1 cellular context compared by ENCODE assay signal in the genomic region with DNA sequence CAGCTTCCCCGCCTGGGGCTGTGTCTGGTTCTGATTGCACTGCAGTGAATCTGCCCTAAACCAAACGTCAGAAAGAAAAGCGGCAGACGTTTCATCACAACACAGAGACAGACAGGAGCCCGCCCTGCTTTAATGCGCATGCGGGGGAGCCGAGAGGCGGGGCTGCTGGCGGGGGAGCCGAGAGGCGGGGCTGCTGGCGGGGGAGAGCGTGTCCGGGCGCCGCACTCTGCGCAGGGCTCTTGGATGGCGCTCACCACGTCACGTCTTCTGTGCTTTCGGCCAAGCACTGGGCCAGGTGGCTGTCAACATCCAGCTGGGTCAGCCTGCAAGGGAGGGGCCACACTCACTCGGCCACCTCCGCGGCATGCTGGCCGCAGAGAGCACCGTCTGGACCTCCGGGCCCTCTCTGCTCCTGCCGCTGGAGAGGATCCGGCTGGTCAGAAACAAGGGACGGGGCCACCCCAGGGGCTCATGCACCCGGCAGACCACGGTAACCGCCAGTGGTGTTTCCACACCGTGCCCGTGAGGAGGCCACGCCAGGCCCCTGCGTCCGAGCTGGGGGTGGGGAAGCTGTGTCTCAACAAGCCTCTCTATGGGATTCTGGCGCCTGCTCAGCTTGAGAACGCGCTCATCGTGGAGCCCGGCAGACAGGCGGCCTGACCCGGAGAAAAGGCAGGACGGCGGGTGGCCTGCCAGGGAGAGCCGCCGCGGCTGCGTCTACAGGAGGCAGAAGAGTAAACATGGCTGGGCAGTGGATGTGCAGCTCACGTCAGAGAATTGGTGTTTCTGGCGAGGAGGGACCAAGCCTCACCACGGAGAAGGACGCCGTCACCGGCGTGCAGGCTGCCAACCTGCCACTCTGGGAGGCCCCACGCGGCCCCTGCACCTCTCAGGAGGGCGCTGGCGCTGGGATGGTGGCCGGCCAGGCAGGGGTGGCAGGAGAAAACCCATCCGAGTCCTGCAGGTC.
TF ChIP-seq lines count a peak whose summit lies in the region.

No MANE protein-coding gene starts in this region.

TF ChIP-seq in HepG2, 621 proteins besides CTCF, POLR2A, EP300 and RAD21 (continued from another document and continues in another):
- TF ChIP-seq, protein P1, sequence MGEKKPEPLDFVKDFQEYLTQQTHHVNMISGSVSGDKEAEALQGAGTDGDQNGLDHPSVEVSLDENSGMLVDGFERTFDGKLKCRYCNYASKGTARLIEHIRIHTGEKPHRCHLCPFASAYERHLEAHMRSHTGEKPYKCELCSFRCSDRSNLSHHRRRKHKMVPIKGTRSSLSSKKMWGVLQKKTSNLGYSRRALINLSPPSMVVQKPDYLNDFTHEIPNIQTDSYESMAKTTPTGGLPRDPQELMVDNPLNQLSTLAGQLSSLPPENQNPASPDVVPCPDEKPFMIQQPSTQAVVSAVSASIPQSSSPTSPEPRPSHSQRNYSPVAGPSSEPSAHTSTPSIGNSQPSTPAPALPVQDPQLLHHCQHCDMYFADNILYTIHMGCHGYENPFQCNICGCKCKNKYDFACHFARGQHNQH (CRISPR knock-in tag; IDR thresholded peaks at IDR 0.05), result peak; percentile 54
- no peak for TF ChIP-seq ZNF234 (CRISPR knock-in tag; conservative IDR thresholded peaks at IDR 0.05)
- TF ChIP-seq ZBTB37 (CRISPR knock-in tag; IDR thresholded peaks at IDR 0.05), result 0 out of 2 replicates have a peak, but pooled peaks have one; percentile 33
- TF ChIP-seq JARID2 (CRISPR knock-in tag; IDR thresholded peaks at IDR 0.05; ENCODE audit: insufficient replicate concordance), result no peak
- peak; percentile 67; the same call in 1 of the 2 replicates for TF ChIP-seq FOXK1 (CRISPR knock-in tag; IDR thresholded peaks at IDR 0.05; ENCODE audit: borderline replicate concordance, low read depth)
- TF ChIP-seq KDM3A (CRISPR knock-in tag; IDR thresholded peaks at IDR 0.05; ENCODE audit: low read depth), result no peak
- no peak for TF ChIP-seq HMG20B (CRISPR knock-in tag; conservative IDR thresholded peaks at IDR 0.05)
- no peak for TF ChIP-seq HNRNPH1 (optimal IDR thresholded peaks at IDR 0.05; ENCODE audit: low read depth, low read length)
- no peak for TF ChIP-seq ZNF280D (CRISPR knock-in tag; IDR thresholded peaks at IDR 0.05)
- TF ChIP-seq ZNF337 (CRISPR knock-in tag; IDR thresholded peaks at IDR 0.05; ENCODE audit: borderline replicate concordance, low read depth), result no peak
- TF ChIP-seq ZNF556 (CRISPR knock-in tag; IDR thresholded peaks at IDR 0.05; ENCODE audit: borderline replicate concordance), result peak; percentile 79
- no peak for TF ChIP-seq ZNF207 (IDR thresholded peaks at IDR 0.05; ENCODE audit: borderline replicate concordance)
- no peak for TF ChIP-seq ZNF644 (CRISPR knock-in tag; IDR thresholded peaks at IDR 0.05; ENCODE audit: low read depth)
- TF ChIP-seq EHMT2 (IDR thresholded peaks at IDR 0.05; ENCODE audit: borderline replicate concordance, low read depth, low read length), result no peak
- TF ChIP-seq MTF2 (CRISPR knock-in tag; IDR thresholded peaks at IDR 0.05; ENCODE audit: borderline replicate concordance), result no peak
- TF ChIP-seq, protein P2, sequence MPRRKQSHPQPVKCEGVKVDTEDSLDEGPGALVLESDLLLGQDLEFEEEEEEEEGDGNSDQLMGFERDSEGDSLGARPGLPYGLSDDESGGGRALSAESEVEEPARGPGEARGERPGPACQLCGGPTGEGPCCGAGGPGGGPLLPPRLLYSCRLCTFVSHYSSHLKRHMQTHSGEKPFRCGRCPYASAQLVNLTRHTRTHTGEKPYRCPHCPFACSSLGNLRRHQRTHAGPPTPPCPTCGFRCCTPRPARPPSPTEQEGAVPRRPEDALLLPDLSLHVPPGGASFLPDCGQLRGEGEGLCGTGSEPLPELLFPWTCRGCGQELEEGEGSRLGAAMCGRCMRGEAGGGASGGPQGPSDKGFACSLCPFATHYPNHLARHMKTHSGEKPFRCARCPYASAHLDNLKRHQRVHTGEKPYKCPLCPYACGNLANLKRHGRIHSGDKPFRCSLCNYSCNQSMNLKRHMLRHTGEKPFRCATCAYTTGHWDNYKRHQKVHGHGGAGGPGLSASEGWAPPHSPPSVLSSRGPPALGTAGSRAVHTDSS (CRISPR knock-in tag; conservative IDR thresholded peaks at IDR 0.05), result 0 out of 2 replicates have a peak, but pooled peaks have one; percentile 35
- no peak for TF ChIP-seq NR2F6 (IDR thresholded peaks at IDR 0.05)
- no peak; the same call in 1 of the 2 replicates for TF ChIP-seq NR2F6 (CRISPR knock-in tag; IDR thresholded peaks at IDR 0.05)
- TF ChIP-seq KAT2B (IDR thresholded peaks at IDR 0.05; ENCODE audit: borderline replicate concordance, low read depth, low read length), result no peak
- TF ChIP-seq ZSCAN29 (CRISPR knock-in tag; conservative IDR thresholded peaks at IDR 0.05), result no peak
- peak; percentile 55 for TF ChIP-seq RNF2 (conservative IDR thresholded peaks at IDR 0.05; ENCODE audit: low read depth)
- TF ChIP-seq SAP130 (CRISPR knock-in tag; IDR thresholded peaks at IDR 0.05; ENCODE audit: low read depth), result peak; percentile 99
- TF ChIP-seq ATF6 (CRISPR knock-in tag; conservative IDR thresholded peaks at IDR 0.05), result no peak
- TF ChIP-seq, protein P3, sequence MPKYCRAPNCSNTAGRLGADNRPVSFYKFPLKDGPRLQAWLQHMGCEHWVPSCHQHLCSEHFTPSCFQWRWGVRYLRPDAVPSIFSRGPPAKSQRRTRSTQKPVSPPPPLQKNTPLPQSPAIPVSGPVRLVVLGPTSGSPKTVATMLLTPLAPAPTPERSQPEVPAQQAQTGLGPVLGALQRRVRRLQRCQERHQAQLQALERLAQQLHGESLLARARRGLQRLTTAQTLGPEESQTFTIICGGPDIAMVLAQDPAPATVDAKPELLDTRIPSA (CRISPR knock-in tag; IDR thresholded peaks at IDR 0.05; ENCODE audit: borderline replicate concordance), result no peak; the same call in 1 of the 2 replicates
- TF ChIP-seq SP2 (CRISPR knock-in tag; IDR thresholded peaks at IDR 0.05), result peak; percentile 79
- TF ChIP-seq ZNF484 (CRISPR knock-in tag; IDR thresholded peaks at IDR 0.05; ENCODE audit: borderline replicate concordance, low read depth), result no peak
- 0 out of 2 replicates have a peak, but pooled peaks have one; percentile 14 for TF ChIP-seq CHD2 (IDR thresholded peaks at IDR 0.05; ENCODE audit: low read depth, low read length)
- TF ChIP-seq, protein P4, sequence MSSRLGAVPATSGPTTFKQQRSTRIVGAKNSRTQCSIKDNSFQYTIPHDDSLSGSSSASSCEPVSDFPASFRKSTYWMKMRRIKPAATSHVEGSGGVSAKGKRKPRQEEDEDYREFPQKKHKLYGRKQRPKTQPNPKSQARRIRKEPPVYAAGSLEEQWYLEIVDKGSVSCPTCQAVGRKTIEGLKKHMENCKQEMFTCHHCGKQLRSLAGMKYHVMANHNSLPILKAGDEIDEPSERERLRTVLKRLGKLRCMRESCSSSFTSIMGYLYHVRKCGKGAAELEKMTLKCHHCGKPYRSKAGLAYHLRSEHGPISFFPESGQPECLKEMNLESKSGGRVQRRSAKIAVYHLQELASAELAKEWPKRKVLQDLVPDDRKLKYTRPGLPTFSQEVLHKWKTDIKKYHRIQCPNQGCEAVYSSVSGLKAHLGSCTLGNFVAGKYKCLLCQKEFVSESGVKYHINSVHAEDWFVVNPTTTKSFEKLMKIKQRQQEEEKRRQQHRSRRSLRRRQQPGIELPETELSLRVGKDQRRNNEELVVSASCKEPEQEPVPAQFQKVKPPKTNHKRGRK (CRISPR knock-in tag; IDR thresholded peaks at IDR 0.05), result no peak
- peak; percentile 91; the same call in 1 of the 2 replicates for TF ChIP-seq ZBED4 (CRISPR knock-in tag; IDR thresholded peaks at IDR 0.05; ENCODE audit: borderline replicate concordance)
- no peak for TF ChIP-seq ZNF879 (CRISPR knock-in tag; IDR thresholded peaks at IDR 0.05)
